ENCODE assay signal across 8 cellular contexts in genomic region chr10:45418859-45419672, GRCh38. TPM values are rescaled to one million over a fixed set of nuclear protein-coding genes. Genes with fewer than 3 reads are reported as not detected.
DNase-seq lines count a peak whose midpoint lies in the region; ATAC-seq and TF ChIP-seq lines count a peak whose summit lies in the region.

No MANE protein-coding gene starts in this region.

- H3K4me2 ChIP-seq in fibroblast of lung (ENCODE audit: extremely low read depth, insufficient read depth, low read length) = peak overlapping the region; percentile 53

- H3K9me3 ChIP-seq in KOPT-K1 (ENCODE audit: insufficient read depth, low read length, poor library complexity, severe bottlenecking) (no peaks in the 10 kb centered on the region), fibroblast of lung (ENCODE audit: control insufficient read depth, insufficient read depth, low read depth, low read length) (no peaks in the 10 kb centered on the region)
- H3K9me3 ChIP-seq in naive thymus-derived CD4-positive, alpha-beta T cell (ENCODE audit: control insufficient read depth in 2 of 3, low read length in 3 of 3) = no peaks in the 10 kb centered on the region

- no peaks in the 10 kb centered on the region for H4K20me1 ChIP-seq in fibroblast of lung (ENCODE audit: control insufficient read depth, extremely low read depth, insufficient read depth, low read length)

- ATAC-seq in GM21423 (IDR thresholded peaks at IDR 0.05; ENCODE audit: unreplicated experiment) = peak; percentile 49
- ATAC-seq in naive thymus-derived CD4-positive, alpha-beta T cell = peak; percentile 73

- peaks cover 2% of the 10 kb centered on the region for H3K27me3 ChIP-seq in fibroblast of lung (ENCODE audit: control insufficient read depth, insufficient read depth, low read length)
- H3K27me3 ChIP-seq in naive thymus-derived CD4-positive, alpha-beta T cell (ENCODE audit: control insufficient read depth in 2 of 2, insufficient read depth in 2 of 2, low read length in 2 of 2) = no peaks in the 10 kb centered on the region

- CTCF ChIA-PET in naive thymus-derived CD4-positive, alpha-beta T cell (lab: Charles Lee) = no interaction called here

- TF ChIP-seq CTCF in fibroblast of lung (conservative IDR thresholded peaks at IDR 0.05 in 1 of 2, IDR thresholded peaks at IDR 0.05 in 1 of 2; ENCODE audit: low read depth in 1 of 2, low read length in 2 of 2) = no peak

- H3K27ac ChIP-seq in KOPT-K1 (ENCODE audit: low read depth, low read length, poor library complexity, severe bottlenecking) = peak overlapping the region; percentile 67
- H3K27ac ChIP-seq in fibroblast of lung (ENCODE audit: insufficient read depth, low read length) = no peak overlapping the region
- H3K27ac ChIP-seq in naive thymus-derived CD4-positive, alpha-beta T cell (ENCODE audit: low read depth, low read length) = peak overlapping the region; percentile 82

- no peaks in the 10 kb centered on the region for H3K79me2 ChIP-seq in fibroblast of lung (ENCODE audit: control insufficient read depth, insufficient read depth, low read length)

- H3K4me3 Mint-ChIP-seq in activated T-cell treated with anti-CD3 and anti-CD28 coated beads, Interleukin-2, amount 50 U/mL, for 24 hours = peak overlapping the region; percentile 83
- peak overlapping the region; percentile 89 to 97 (median 94) for H3K4me3 Mint-ChIP-seq in naive thymus-derived CD4-positive, alpha-beta T cell

- H3K9me3 Mint-ChIP-seq in activated T-cell treated with anti-CD3 and anti-CD28 coated beads, Interleukin-2, amount 50 U/mL, for 24 hours = no peaks in the 10 kb centered on the region
- peaks cover 0 to 11% (median 0%) of the 10 kb centered on the region in 11 donors for H3K9me3 Mint-ChIP-seq in naive thymus-derived CD4-positive, alpha-beta T cell

- H3K27me3 Mint-ChIP-seq in activated T-cell treated with anti-CD3 and anti-CD28 coated beads, Interleukin-2, amount 50 U/mL, for 24 hours = peaks cover 7% of the 10 kb centered on the region
- peaks cover 0 to 3% (median 0%) of the 10 kb centered on the region in 5 donors for H3K27me3 Mint-ChIP-seq in naive thymus-derived CD4-positive, alpha-beta T cell

- H3K27ac Mint-ChIP-seq in activated T-cell treated with anti-CD3 and anti-CD28 coated beads, Interleukin-2, amount 50 U/mL, for 24 hours = peak overlapping the region; percentile 92
- peak overlapping the region; percentile 87 to 99 (median 96) for H3K27ac Mint-ChIP-seq in naive thymus-derived CD4-positive, alpha-beta T cell

- H3K36me3 Mint-ChIP-seq in activated T-cell treated with anti-CD3 and anti-CD28 coated beads, Interleukin-2, amount 50 U/mL, for 24 hours (ENCODE audit: low read depth) = no peaks in the 10 kb centered on the region
- peaks cover 0 to 45% (median 0%) of the 10 kb centered on the region in 5 donors for H3K36me3 Mint-ChIP-seq in naive thymus-derived CD4-positive, alpha-beta T cell

- no peaks in the 10 kb centered on the region for H3K4me1 ChIP-seq in fibroblast of lung (ENCODE audit: control insufficient read depth, extremely low read depth, insufficient read depth, low read length)
- peaks cover 32 to 41% of the 10 kb centered on the region in 2 donors for H3K4me1 ChIP-seq in naive thymus-derived CD4-positive, alpha-beta T cell (ENCODE audit: control insufficient read depth in 2 of 2, insufficient read depth in 2 of 2, low read length in 2 of 2)

- intact Hi-C loops in naive thymus-derived CD4-positive, alpha-beta T cell (cut with micrococcal nuclease) = loop anchor here (1.0 to 2.0 kb wide), 4 partner anchors 52 to 254 kb away; partner anchors contain the start of gene ZFAND4 (in 2 of the 2)

- POLR2A ChIA-PET in naive thymus-derived CD4-positive, alpha-beta T cell (lab: Charles Lee) = interaction anchor here (0.5 to 0.8 kb wide), 2 partner anchors 60 to 308 kb away, joined by 3 read pairs; partner anchors contain the start of gene WASHC2C

- peaks cover 47% of the 10 kb centered on the region for H3K4me1 Mint-ChIP-seq in activated T-cell treated with anti-CD3 and anti-CD28 coated beads, Interleukin-2, amount 50 U/mL, for 24 hours (ENCODE audit: low read depth)
- H3K4me1 Mint-ChIP-seq in naive thymus-derived CD4-positive, alpha-beta T cell = peaks cover 39 to 68% (median 45%) of the 10 kb centered on the region in 7 donors

- H3K36me3 ChIP-seq in KOPT-K1 (ENCODE audit: insufficient read depth, low read length) (no peaks in the 10 kb centered on the region), fibroblast of lung (ENCODE audit: control insufficient read depth, insufficient read depth, low read length) (no peaks in the 10 kb centered on the region)
- H3K36me3 ChIP-seq in naive thymus-derived CD4-positive, alpha-beta T cell (ENCODE audit: control insufficient read depth in 2 of 3, insufficient read depth in 3 of 3, low read length in 3 of 3) = no peaks in the 10 kb centered on the region

- DNase-seq in DMS53 (lab: John Stamatoyannopoulos, UW) (peak; percentile 94), fibroblast of lung (ENCODE audit: low read depth in 2 of 2) (peak; percentile 27 to 32), superior temporal gyrus (ENCODE audit: extremely low spot score) (peak; percentile 23), SW 1271 (lab: John Stamatoyannopoulos, UW) (no peak)
- peak; percentile 71 for DNase-seq in activated T-cell treated with anti-CD3 and anti-CD28 coated beads, Interleukin-2, amount 50 U/mL, for 24 hours
- DNase-seq in naive thymus-derived CD4-positive, alpha-beta T cell = peak in 8 of 9 donors; percentile 31 to 66 (median 38)

- H3K4me3 ChIP-seq in fibroblast of lung (replicated peaks in 1 of 4; ENCODE audit: control extremely low read depth in 1 of 4, insufficient read depth in 1 of 4, low read depth in 3 of 4, low read length in 4 of 4) = peak overlapping the region; percentile 6 to 60 (median 34)
- peak overlapping the region; percentile 68 for H3K4me3 ChIP-seq in naive thymus-derived CD4-positive, alpha-beta T cell (ENCODE audit: low read length)

- no peak overlapping the region for H3K9ac ChIP-seq in fibroblast of lung (ENCODE audit: insufficient read depth, low read length)

- H2AFZ ChIP-seq in fibroblast of lung (ENCODE audit: low read length) = peak overlapping the region; percentile 19

RNA-seq across cellular contexts. Expression of gene ALOX5, which starts 45.0 kb away (rescaled TPM):
- total RNA-seq in fibroblast of lung = not detected in 2 replicates
- not detected in 2 replicates for polyA plus RNA-seq in fibroblast of lung
- polyA plus RNA-seq in fibroblast of lung (2012) = not detected in 2 replicates
- polyA minus RNA-seq in fibroblast of lung (ENCODE audit: low replicate concordance) = not detected in 2 replicates
- total RNA-seq in naive thymus-derived CD4-positive, alpha-beta T cell = 100 to 1,000 TPM in 1 of 5 experiments, 10 to 100 TPM in 2, 1 to 10 TPM in 2; 1.2 to 143 (median 14.8) TPM
- 1 to 10 TPM; 1.0 to 4.1 TPM for polyA plus RNA-seq in naive thymus-derived CD4-positive, alpha-beta T cell

Comparison
In these comparisons a context has a peak if more than half of its experiments do, and no peak if none do; other contexts are left out.
1. DNase-seq: peak in DMS53 (single experiment), activated T-cell treated with anti-CD3 and anti-CD28 coated beads, Interleukin-2, amount 50 U/mL, for 24 hours (single experiment), fibroblast of lung (2 of 2), naive thymus-derived CD4-positive, alpha-beta T cell (8 of 9) and superior temporal gyrus (single experiment); none in SW 1271 (0 of 2).